18 cellular contexts compared by ENCODE assay signal in the genomic region with DNA sequence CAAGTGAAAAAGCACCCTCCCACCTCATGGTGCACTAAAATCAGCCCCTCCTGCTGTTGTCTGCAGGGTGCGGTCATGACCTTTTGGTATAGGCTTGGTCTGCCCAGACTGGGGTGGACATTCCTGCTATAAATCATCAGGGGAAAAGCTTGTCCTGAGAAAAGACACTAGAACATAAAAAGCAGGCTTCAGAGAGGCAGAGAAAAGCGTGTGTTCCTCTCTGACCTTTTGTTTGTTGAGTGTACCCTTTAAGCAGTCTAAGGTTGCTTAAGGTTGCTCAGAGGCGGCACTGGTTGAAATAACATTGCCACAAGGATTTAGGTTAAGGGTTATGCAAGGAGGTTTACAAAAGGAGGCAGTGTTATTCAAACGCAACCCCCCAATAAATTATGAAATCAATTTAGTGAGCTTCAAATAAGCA. TPM values are rescaled to one million over a fixed set of nuclear protein-coding genes. Genes with fewer than 3 reads are reported as not detected.
A peak's percentile ranks its signal among the peaks of the same experiment; 100 is the strongest.
DNase-seq lines count a peak whose midpoint lies in the region; ATAC-seq and TF ChIP-seq lines count a peak whose summit lies in the region.
"Had no signal": no experiment of that assay in that cellular context is flagged by ENCODE, and none has a peak within 500 bp of the region (broad histone marks: within the 10 kb centered on the region; RNA-seq: fewer than 3 reads in every experiment).

No MANE protein-coding gene starts in this region.

- DNase-seq in right cardiac atrium, result no peak
- no peak for DNase-seq in right atrium auricular region (ENCODE audit: low spot score)
- no peak for DNase-seq in adipocyte (ENCODE audit: low read depth)
- DNase-seq in mesothelial cell of epicardium (ENCODE audit: low spot score in 2 of 2, unreplicated experiment in 2 of 2), result no peak
- no peak for DNase-seq in psoas muscle
- DNase-seq in hepatic stellate cell (ENCODE audit: low spot score), result no peak
- DNase-seq: left ventricle myocardium inferior, MG63, NCI-H2081 treated with DMSO at 0.1 percent for 48 hours, T1000 had no signal

- H3K27me3 ChIP-seq in right cardiac atrium (ENCODE audit: control insufficient read depth, insufficient read depth) (no peaks in the 10 kb centered on the region), right atrium auricular region (no peaks in the 10 kb centered on the region), adipocyte (replicated peaks; ENCODE audit: control insufficient read depth, insufficient read depth, low read length) (no peaks in the 10 kb centered on the region), psoas muscle (ENCODE audit: insufficient read depth in 3 of 3, low read length in 2 of 3) (no peaks in the 10 kb centered on the region)
- H3K27me3 ChIP-seq: MG63, stomach had no signal

- H3K27ac Mint-ChIP-seq in mesothelial cell of epicardium, result peak overlapping the region; percentile 1
- H3K27ac Mint-ChIP-seq in activated T-helper 17 cell treated with anti-CD3 and anti-CD28 coated beads, Interleukin-2, amount 50 U/mL, for 72 hours, result no peak overlapping the region
- H3K27ac Mint-ChIP-seq: activated CD4-positive, alpha-beta T cell treated with anti-CD3 and anti-CD28 coated beads, Interleukin-2, amount 10 ng/mL, durations not matched to agents 7 days and 5 days; CD8-positive, alpha-beta memory T cell had no signal

- H3K36me3 ChIP-seq in right atrium auricular region, result no peaks in the 10 kb centered on the region
- no peaks in the 10 kb centered on the region for H3K36me3 ChIP-seq in adipocyte (ENCODE audit: control insufficient read depth, insufficient read depth, low read length, severe bottlenecking)
- H3K36me3 ChIP-seq in psoas muscle (ENCODE audit: insufficient read depth in 1 of 2, low read depth in 1 of 2), result no peaks in the 10 kb centered on the region
- H3K36me3 ChIP-seq: left ventricle myocardium inferior, MG63, stomach had no signal

- no peaks in the 10 kb centered on the region for H3K9me3 ChIP-seq in right cardiac atrium (ENCODE audit: control insufficient read depth, low read length)
- no peaks in the 10 kb centered on the region for H3K9me3 ChIP-seq in right atrium auricular region
- peaks cover 6% of the 10 kb centered on the region for H3K9me3 ChIP-seq in adipocyte (ENCODE audit: control insufficient read depth, low read length)
- H3K9me3 ChIP-seq in psoas muscle, result no peaks in the 10 kb centered on the region
- H3K9me3 ChIP-seq: MG63 had no signal

- peak; percentile 31 to 40 for ATAC-seq in right cardiac atrium
- no peak for ATAC-seq in activated T-helper 17 cell treated with anti-CD3 and anti-CD28 coated beads, Interleukin-2, amount 50 U/mL, for 72 hours (replicated peaks)
- ATAC-seq in psoas muscle, result no peak
- ATAC-seq in GM18511 (IDR thresholded peaks at IDR 0.05; ENCODE audit: unreplicated experiment), result no peak

- H3K27me3 Mint-ChIP-seq in mesothelial cell of epicardium (ENCODE audit: low read depth), result no peaks in the 10 kb centered on the region
- no peaks in the 10 kb centered on the region for H3K27me3 Mint-ChIP-seq in activated T-helper 17 cell treated with anti-CD3 and anti-CD28 coated beads, Interleukin-2, amount 50 U/mL, for 72 hours
- H3K27me3 Mint-ChIP-seq: naive thymus-derived CD8-positive, alpha-beta T cell had no signal

- 51% methylated on average over 4 of the region's 4 CpGs for WGBS in right cardiac atrium
- 50 to 68% (median 57%) methylated on average over 4 of the region's 4 CpGs for WGBS in psoas muscle, 3 donors

- H3K4me1 ChIP-seq in right cardiac atrium (ENCODE audit: control insufficient read depth, insufficient read depth, low read length) (peaks cover 2% of the 10 kb centered on the region), right atrium auricular region (no peaks in the 10 kb centered on the region), adipocyte (ENCODE audit: control insufficient read depth, insufficient read depth, low read length) (peaks cover 34% of the 10 kb centered on the region), psoas muscle (no peaks in the 10 kb centered on the region)

- peaks cover 3% of the 10 kb centered on the region for H3K36me3 Mint-ChIP-seq in mesothelial cell of epicardium
- H3K36me3 Mint-ChIP-seq in activated T-helper 17 cell treated with anti-CD3 and anti-CD28 coated beads, Interleukin-2, amount 50 U/mL, for 72 hours (ENCODE audit: low read depth), result no peaks in the 10 kb centered on the region

- no peak for TF ChIP-seq CTCF in right atrium auricular region (IDR thresholded peaks at IDR 0.05)
- TF ChIP-seq CTCF in mesothelial cell of epicardium (IDR thresholded peaks at IDR 0.05; ENCODE audit: unreplicated experiment), result no peak
- no peak for TF ChIP-seq CTCF in psoas muscle (IDR thresholded peaks at IDR 0.05)

- H3K27ac ChIP-seq in right cardiac atrium (ENCODE audit: low read length) (peak overlapping the region; percentile 66), right atrium auricular region (no peak overlapping the region), psoas muscle (no peak overlapping the region)
- H3K27ac ChIP-seq: coronary artery, left ventricle myocardium inferior, stomach had no signal

- H3K4me3 ChIP-seq in right cardiac atrium (ENCODE audit: low read length) (no peak overlapping the region), right atrium auricular region (no peak overlapping the region), adipocyte (ENCODE audit: low read length) (peak overlapping the region; percentile 10), psoas muscle (no peak overlapping the region)
- H3K4me3 ChIP-seq: coronary artery, left ventricle myocardium inferior, MG63, stomach had no signal

- peaks cover 19% of the 10 kb centered on the region for H3K9me3 Mint-ChIP-seq in mesothelial cell of epicardium
- no peaks in the 10 kb centered on the region for H3K9me3 Mint-ChIP-seq in activated T-helper 17 cell treated with anti-CD3 and anti-CD28 coated beads, Interleukin-2, amount 50 U/mL, for 72 hours
- H3K9me3 Mint-ChIP-seq: activated CD4-positive, alpha-beta T cell treated with anti-CD3 and anti-CD28 coated beads, Interleukin-2, amount 10 ng/mL, durations not matched to agents 7 days and 5 days had no signal

- H3K4me1 Mint-ChIP-seq in mesothelial cell of epicardium, result peaks cover 31% of the 10 kb centered on the region
- no peaks in the 10 kb centered on the region for H3K4me1 Mint-ChIP-seq in activated T-helper 17 cell treated with anti-CD3 and anti-CD28 coated beads, Interleukin-2, amount 50 U/mL, for 72 hours
- H3K4me1 Mint-ChIP-seq: activated CD4-positive, alpha-beta T cell treated with anti-CD3 and anti-CD28 coated beads, Interleukin-2, amount 10 ng/mL, durations not matched to agents 7 days and 5 days had no signal

- peak overlapping the region; percentile 35 for H3K9ac ChIP-seq in adipocyte (ENCODE audit: low read length)

- intact Hi-C loops in right cardiac atrium (cut with DNase I), result no loop called here
- intact Hi-C loops in psoas muscle (cut with DNase I), result no loop called here

- H3K4me3 Mint-ChIP-seq in mesothelial cell of epicardium, result no peak overlapping the region
- no peak overlapping the region for H3K4me3 Mint-ChIP-seq in activated T-helper 17 cell treated with anti-CD3 and anti-CD28 coated beads, Interleukin-2, amount 50 U/mL, for 72 hours
- H3K4me3 Mint-ChIP-seq: activated CD4-positive, alpha-beta T cell treated with anti-CD3 and anti-CD28 coated beads, Interleukin-2, amount 10 ng/mL, durations not matched to agents 7 days and 5 days; CD8-positive, alpha-beta memory T cell; naive thymus-derived CD8-positive, alpha-beta T cell had no signal

RNA-seq across cellular contexts. Expression of gene CCDC158, which starts 43.5 kb away (rescaled TPM):
- total RNA-seq in right cardiac atrium (1 to 10 TPM in 3 of 4 donors, under 1 TPM in 1; 0.92 to 2.0 (median 1.6) TPM), right atrium auricular region (under 1 TPM; 0.19 to 0.79 TPM), mesothelial cell of epicardium (not detected in 3 replicates), psoas muscle (under 1 TPM in 3 of 4 donors, not detected in 1; 0.17 to 0.32 (median 0.17) TPM)
- polyA plus RNA-seq in right cardiac atrium (0.07 TPM), psoas muscle (not detected)
- not detected for total RNA-seq in activated T-helper 17 cell treated with anti-CD3 and anti-CD28 coated beads, Interleukin-2, amount 50 U/mL, for 72 hours
- total RNA-seq: activated CD4-positive, alpha-beta T cell treated with anti-CD3 and anti-CD28 coated beads, Interleukin-2, amount 10 ng/mL, durations not matched to agents 7 days and 5 days; CD8-positive, alpha-beta memory T cell; naive thymus-derived CD8-positive, alpha-beta T cell had no signal
- polyA plus RNA-seq: AG04450; CD8-positive, alpha-beta memory T cell; naive thymus-derived CD8-positive, alpha-beta T cell; stomach had no signal

RNA-seq across cellular contexts. Expression of gene SHROOM3, which starts 57.5 kb away (rescaled TPM):
- total RNA-seq in right cardiac atrium, result 10 to 100 TPM; 10.8 to 11.8 (median 11.1) TPM
- polyA plus RNA-seq in right cardiac atrium, result 4.6 TPM
- 10 to 100 TPM; 30.6 to 30.9 TPM for total RNA-seq in right atrium auricular region
- total RNA-seq in mesothelial cell of epicardium, result 57.1 to 62.7 TPM (median 58.4 TPM) in 3 replicates
- not detected for total RNA-seq in activated T-helper 17 cell treated with anti-CD3 and anti-CD28 coated beads, Interleukin-2, amount 50 U/mL, for 72 hours
- under 1 TPM; 0.02 to 0.79 (median 0.12) TPM for total RNA-seq in psoas muscle
- under 1 TPM; 0.01 to 0.06 (median 0.03) TPM for polyA plus RNA-seq in psoas muscle
- total RNA-seq: activated CD4-positive, alpha-beta T cell treated with anti-CD3 and anti-CD28 coated beads, Interleukin-2, amount 10 ng/mL, durations not matched to agents 7 days and 5 days; CD8-positive, alpha-beta memory T cell; naive thymus-derived CD8-positive, alpha-beta T cell had no signal
- polyA plus RNA-seq: CD8-positive, alpha-beta memory T cell; naive thymus-derived CD8-positive, alpha-beta T cell had no signal

Comparison
In these comparisons a context has a peak if more than half of its experiments do, and no peak if none do; other contexts are left out.
1. ATAC-seq: peak in right cardiac atrium (2 of 2); none in activated T-helper 17 cell treated with anti-CD3 and anti-CD28 coated beads, Interleukin-2, amount 50 U/mL, for 72 hours (single experiment), psoas muscle (0 of 4) and GM18511 (single experiment).
2. RNA of gene SHROOM3, which starts 57.5 kb away (total RNA-seq): 57.1 to 62.7 TPM in mesothelial cell of epicardium, 30.6 to 30.9 TPM in right atrium auricular region and 10.8 to 11.8 TPM in right cardiac atrium; 0.02 to 0.79 TPM in psoas muscle and not detected in activated T-helper 17 cell treated with anti-CD3 and anti-CD28 coated beads, Interleukin-2, amount 50 U/mL, for 72 hours; every median in the first group is over 4 times any median in the second.